ENCODE assay signal across 21 cellular contexts in the genomic region with DNA sequence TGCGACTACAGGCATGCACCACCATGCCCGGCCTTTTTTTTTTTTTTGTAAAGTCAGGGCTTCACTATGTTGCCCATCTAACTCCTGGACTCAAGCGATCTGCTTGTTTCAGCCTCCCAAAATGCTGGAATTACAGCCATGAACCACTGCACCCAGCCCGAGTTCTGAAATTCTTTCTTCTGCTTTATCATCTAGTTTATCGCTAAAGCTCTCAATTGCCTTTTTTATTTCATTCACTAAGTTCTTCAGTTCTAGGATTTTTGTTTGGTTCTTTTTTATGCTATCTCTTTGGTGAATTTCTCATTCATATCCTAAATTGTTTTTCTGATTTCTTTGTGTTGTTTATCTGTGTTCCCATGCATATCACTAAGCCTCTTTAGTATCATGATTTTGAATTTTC. TPM values are rescaled to one million over a fixed set of nuclear protein-coding genes. Genes with fewer than 3 reads are reported as not detected.
DNase-seq lines count a peak whose midpoint lies in the region; TF ChIP-seq lines count a peak whose summit lies in the region.
"Had no signal": no experiment of that assay in that cellular context is flagged by ENCODE, and none has a peak within 500 bp of the region (broad histone marks: within the 10 kb centered on the region; RNA-seq: fewer than 3 reads in every experiment).

No MANE protein-coding gene starts in this region.

- no peaks in the 10 kb centered on the region for H3K27me3 ChIP-seq in Karpas-422 (ENCODE audit: low read length)
- H3K27me3 ChIP-seq: BE2C; BLaER1 treated with 17β-estradiol and CSF1 and Interleukin-3, amounts not matched to agents 10 nM and 100 nM had no signal

- no peak overlapping the region for H3K27ac ChIP-seq in Karpas-422 (ENCODE audit: low read length)
- H3K27ac ChIP-seq: 22Rv1; BLaER1 treated with 17β-estradiol and CSF1 and Interleukin-3, amounts not matched to agents 10 nM and 100 nM; GM23248 had no signal

- no peaks in the 10 kb centered on the region for H3K27me3 Mint-ChIP-seq in chondrocyte (ENCODE audit: low read depth)
- H3K27me3 Mint-ChIP-seq: CD4-positive, alpha-beta T cell; CD8-positive, alpha-beta memory T cell had no signal

- TF ChIP-seq CTCF in chondrocyte (IDR thresholded peaks at IDR 0.05): no peak

- H3K9me3 Mint-ChIP-seq in chondrocyte (ENCODE audit: low read depth): peaks cover 28% of the 10 kb centered on the region

- no peaks in the 10 kb centered on the region for H4K20me1 ChIP-seq in Karpas-422 (ENCODE audit: insufficient read depth, low read depth, low read length)
- H4K20me1 ChIP-seq: BLaER1 treated with 17β-estradiol and CSF1 and Interleukin-3, amounts not matched to agents 10 nM and 100 nM had no signal

- peaks cover 35% of the 10 kb centered on the region for H3K4me1 Mint-ChIP-seq in chondrocyte (ENCODE audit: low read depth)
- H3K4me1 Mint-ChIP-seq: CD14-positive monocyte had no signal

- H3K4me2 ChIP-seq in Karpas-422 (ENCODE audit: low read depth, low read length, poor library complexity, severe bottlenecking): no peak overlapping the region
- H3K4me2 ChIP-seq: BLaER1 treated with 17β-estradiol and CSF1 and Interleukin-3, amounts not matched to agents 10 nM and 100 nM had no signal

- H3K9me2 ChIP-seq in Karpas-422 (replicated peaks; ENCODE audit: insufficient read depth, low read length): no peaks in the 10 kb centered on the region

- no peaks in the 10 kb centered on the region for H3K4me1 ChIP-seq in Karpas-422 (ENCODE audit: low read length)
- H3K4me1 ChIP-seq: BE2C; BLaER1 treated with 17β-estradiol and CSF1 and Interleukin-3, amounts not matched to agents 10 nM and 100 nM had no signal

- no peak overlapping the region for H3K9ac ChIP-seq in Karpas-422 (ENCODE audit: low read length)
- H3K9ac ChIP-seq: BLaER1 treated with 17β-estradiol and CSF1 and Interleukin-3, amounts not matched to agents 10 nM and 100 nM; GM23248 had no signal

- H3K27ac Mint-ChIP-seq in chondrocyte (ENCODE audit: unreplicated experiment): peak overlapping the region; percentile 47
- H3K27ac Mint-ChIP-seq: CD4-positive, alpha-beta T cell had no signal

- peaks cover 48% of the 10 kb centered on the region for H3K36me3 ChIP-seq in Karpas-422 (ENCODE audit: insufficient read depth, low read length)
- H3K36me3 ChIP-seq: BE2C had no signal

- no peak overlapping the region for H3K4me3 Mint-ChIP-seq in chondrocyte (ENCODE audit: unreplicated experiment)
- H3K4me3 Mint-ChIP-seq: CD14-positive monocyte; CD4-positive, alpha-beta T cell; CD8-positive, alpha-beta memory T cell had no signal

- no peak overlapping the region for H3K4me3 ChIP-seq in Karpas-422 (ENCODE audit: low read length)
- H3K4me3 ChIP-seq: GM12878, GM23248 had no signal

- peaks cover 34% of the 10 kb centered on the region for H3K9me3 ChIP-seq in Karpas-422 (ENCODE audit: low read length)
- H3K9me3 ChIP-seq: BE2C had no signal

- DNase-seq in DMS 273 (lab: John Stamatoyannopoulos, UW; ENCODE audit: unreplicated experiment): peak; percentile 7
- no peak for DNase-seq in DMS 273 treated with DMSO at 0.1 percent for 48 hours (lab: John Stamatoyannopoulos, UW)
- peak; percentile 58 for DNase-seq in Karpas-422
- DNase-seq in chondrocyte (ENCODE audit: low spot score): no peak
- DNase-seq in stimulated activated CD4-positive, alpha-beta T cell treated with anti-CD3 and anti-CD28 coated beads, Interleukin-15, amount 100 ng/mL, for 24 hours: no peak
- no peak for DNase-seq in DMS53 (lab: John Stamatoyannopoulos, UW)
- DNase-seq: AML-193; BE2C; CD4-positive, alpha-beta T cell; CD8-positive, alpha-beta memory T cell; DMS153; DMS79; EL; GDM1; GM23248; H7; HCEC 1CT had no signal

- peaks cover 23% of the 10 kb centered on the region for H3K36me3 Mint-ChIP-seq in chondrocyte (ENCODE audit: low read depth)

- H3K79me2 ChIP-seq in Karpas-422 (ENCODE audit: low read length): peaks cover 32% of the 10 kb centered on the region

- no peak overlapping the region for H2AFZ ChIP-seq in Karpas-422 (ENCODE audit: low read length)
- H2AFZ ChIP-seq: GM23248 had no signal

RNA-seq across cellular contexts. Expression of a gene that starts 27.0 kb away (rescaled TPM):
- 34.0 and 53.6 TPM in 2 replicates for total RNA-seq in Karpas-422 (2014; rRNA removed; shearing (Covaris generic); ENCODE audit: low replicate concordance)
- 26.9 to 40.8 TPM (median 28.7 TPM) in 3 replicates for total RNA-seq in chondrocyte

RNA-seq across cellular contexts. Expression of a gene that starts 27.4 kb away (rescaled TPM):
- 22.8 and 46.0 TPM in 2 replicates for total RNA-seq in Karpas-422 (2014; rRNA removed; shearing (Covaris generic); ENCODE audit: low replicate concordance)
- total RNA-seq in chondrocyte: 35.3 to 46.5 TPM (median 36.4 TPM) in 3 replicates

RNA-seq across cellular contexts. Expression of a gene that starts 42.9 kb away (rescaled TPM):
- total RNA-seq in Karpas-422 (2014; rRNA removed; shearing (Covaris generic); ENCODE audit: low replicate concordance): 0.56 and 1.4 TPM in 2 replicates
- total RNA-seq in chondrocyte: 0.92 to 1.4 TPM (median 0.97 TPM) in 3 replicates
- total RNA-seq: GM23248 had no signal

Comparison
In these comparisons a context has a peak if more than half of its experiments do, and no peak if none do; other contexts are left out.
1. DNase-seq: peak in DMS 273 (single experiment) and Karpas-422 (single experiment); none in DMS 273 treated with DMSO at 0.1 percent for 48 hours (single experiment), chondrocyte (single experiment), stimulated activated CD4-positive, alpha-beta T cell treated with anti-CD3 and anti-CD28 coated beads, Interleukin-15, amount 100 ng/mL, for 24 hours (single experiment) and DMS53 (single experiment).